5 cellular contexts compared by ENCODE assay signal in the genomic region with DNA sequence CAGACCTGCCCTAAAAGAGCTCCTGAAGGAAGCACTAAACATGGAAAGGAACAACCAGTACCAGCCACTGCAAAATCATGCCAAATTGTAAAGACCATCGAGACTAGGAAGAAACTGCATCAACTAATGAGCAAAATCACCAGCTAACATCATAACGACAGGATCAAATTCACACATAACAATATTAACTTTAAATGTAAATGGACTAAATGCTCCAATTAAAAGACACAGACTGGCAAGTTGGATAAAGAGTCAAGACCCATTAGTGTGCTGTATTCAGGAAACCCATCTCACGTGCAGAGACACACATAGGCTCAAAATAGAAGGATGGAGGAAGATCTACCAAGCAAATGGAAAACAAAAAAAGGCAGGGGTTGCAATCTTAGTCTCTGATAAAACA. TPM values are rescaled to one million over a fixed set of nuclear protein-coding genes. Genes with fewer than 3 reads are reported as not detected.
"Had no signal": no experiment of that assay in that cellular context is flagged by ENCODE, and none has a peak within 500 bp of the region (broad histone marks: within the 10 kb centered on the region; RNA-seq: fewer than 3 reads in every experiment).

No MANE protein-coding gene starts in this region.

RNA-seq across cellular contexts. Expression of gene TTC39A, which starts 56.9 kb away (rescaled TPM):
- total RNA-seq: activated naive CD4-positive, alpha-beta T cell treated with anti-CD3 and anti-CD28 coated beads for 36 hours; activated naive CD8-positive, alpha-beta T cell treated with anti-CD3 and anti-CD28 coated beads for 36 hours; activated naive CD8-positive, alpha-beta T cell treated with anti-CD3 and anti-CD28 coated beads, Interleukin-2, amount 10 ng/mL, durations not matched to agents 7 days and 5 days; activated T-helper 1 cell treated with anti-CD3 and anti-CD28 coated beads, Interleukin-12 subunit alpha, Interleukin-12 subunit beta, Interleukin-2, Interleukin-4 antibody, amounts not matched to agents 30 ng/mL and 10 ng/mL and 1 ng/mL, durations not matched to agents 14 hours and 24 hours and 36 hours; ascending aorta had no signal
